ENCODE assay signal across 8 cellular contexts in the genomic region with DNA sequence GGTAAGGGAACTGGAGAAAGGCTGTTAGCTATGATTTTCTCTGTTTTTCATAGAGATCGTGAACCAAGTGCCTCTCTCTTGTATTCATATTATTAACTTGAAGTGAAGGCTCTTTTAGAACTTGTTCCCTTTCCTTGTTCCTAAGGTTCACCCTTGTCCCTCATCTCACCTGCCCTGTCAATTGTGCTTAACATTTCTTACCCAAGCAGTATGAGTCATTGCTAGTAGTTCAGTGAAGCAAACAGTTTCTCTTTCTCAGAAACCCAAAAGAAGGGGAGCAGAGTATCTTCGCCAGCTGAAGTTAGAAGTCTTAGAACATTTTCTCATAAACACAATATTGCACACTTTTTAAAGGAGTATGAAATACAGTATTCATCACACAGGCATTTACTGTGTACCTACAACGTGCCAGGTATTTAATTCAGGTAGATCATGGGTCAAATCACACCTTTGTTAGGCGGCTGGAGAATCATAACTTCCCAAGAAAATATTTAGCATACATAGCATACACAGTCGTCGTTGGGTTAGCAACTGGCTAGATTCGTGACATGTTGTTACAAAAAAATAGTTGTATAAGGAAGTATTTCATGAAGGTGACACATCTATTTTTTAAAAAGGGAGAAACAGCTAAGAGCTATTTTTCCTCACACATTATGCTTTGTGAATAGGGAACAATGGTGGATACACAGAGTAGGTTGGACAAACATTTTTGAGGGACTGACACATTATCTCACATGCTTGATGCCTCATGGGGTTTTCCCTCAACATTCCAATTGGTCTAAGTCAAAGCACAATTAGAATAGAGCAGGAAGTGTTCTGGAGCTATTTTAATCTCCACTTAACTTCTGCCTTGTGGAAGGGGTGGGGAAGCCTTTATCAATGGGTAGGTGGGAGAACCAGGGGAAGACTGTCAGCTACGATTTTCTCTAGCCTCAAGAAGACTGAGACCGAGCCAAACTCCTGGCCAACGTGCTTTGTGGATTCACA. TPM values are rescaled to one million over a fixed set of nuclear protein-coding genes. Genes with fewer than 3 reads are reported as not detected.
DNase-seq lines count a peak whose midpoint lies in the region; ATAC-seq lines count a peak whose summit lies in the region.

No MANE protein-coding gene starts in this region.

- peak overlapping the region; percentile 89 for H3K9ac ChIP-seq in adipocyte (ENCODE audit: low read length)

- H3K27me3 ChIP-seq in adipocyte (replicated peaks; ENCODE audit: control insufficient read depth, insufficient read depth, low read length) = no peaks in the 10 kb centered on the region

- no peaks in the 10 kb centered on the region for H3K36me3 ChIP-seq in adipocyte (ENCODE audit: control insufficient read depth, insufficient read depth, low read length, severe bottlenecking)

- H3K4me3 ChIP-seq in adipocyte (ENCODE audit: low read length) = peak overlapping the region; percentile 85

- no peaks in the 10 kb centered on the region for H3K9me3 ChIP-seq in adipocyte (ENCODE audit: control insufficient read depth, low read length)

- peaks cover 26% of the 10 kb centered on the region for H3K4me1 ChIP-seq in adipocyte (ENCODE audit: control insufficient read depth, insufficient read depth, low read length)

- ATAC-seq in GM21423 (IDR thresholded peaks at IDR 0.05; ENCODE audit: unreplicated experiment) = peak; percentile 85
- ATAC-seq in HG03571 (IDR thresholded peaks at IDR 0.05; ENCODE audit: unreplicated experiment) = peak; percentile 90
- ATAC-seq in left lobe of liver = no peak

- peak; percentile 99 for DNase-seq in ELR (ENCODE audit: low read depth)
- peak; percentile 84 for DNase-seq in adipocyte (ENCODE audit: low read depth)
- DNase-seq in kidney glomerular epithelial cell (lab: John Stamatoyannopoulos, UW) = peak; percentile 94
- no peak for DNase-seq in NCI-H2029 (lab: John Stamatoyannopoulos, UW)
- no peak for DNase-seq in hypothalamus (lab: John Stamatoyannopoulos, UW)
- DNase-seq in left lobe of liver (ENCODE audit: low spot score) = no peak

RNA-seq across cellular contexts. Expression of a gene that starts 13.2 kb away (rescaled TPM):
- total RNA-seq in left lobe of liver = 2.1 TPM

Comparison
In these comparisons a context has a peak if more than half of its experiments do, and no peak if none do; other contexts are left out.
1. DNase-seq: peak in ELR (single experiment), adipocyte (single experiment) and kidney glomerular epithelial cell (single experiment); none in NCI-H2029 (single experiment), hypothalamus (0 of 51) and left lobe of liver (single experiment).